ENCODE assay signal across 12 cellular contexts in genomic region chr19:48556163-48556562, GRCh38. TPM values are rescaled to one million over a fixed set of nuclear protein-coding genes. Genes with fewer than 3 reads are reported as not detected.
DNase-seq lines count a peak whose midpoint lies in the region; ATAC-seq and TF ChIP-seq lines count a peak whose summit lies in the region.
"Had no signal": no experiment of that assay in that cellular context is flagged by ENCODE, and none has a peak within 500 bp of the region (broad histone marks: within the 10 kb centered on the region; RNA-seq: fewer than 3 reads in every experiment).

No MANE protein-coding gene starts in this region.

- no peak for TF ChIP-seq CTCF in AG10803 (conservative IDR thresholded peaks at IDR 0.05; ENCODE audit: low read length)
- TF ChIP-seq CTCF in gastrocnemius medialis (IDR thresholded peaks at IDR 0.05 in 4 of 5, conservative IDR thresholded peaks at IDR 0.05 in 1 of 5): no peak

- peaks cover 12% of the 10 kb centered on the region; the same call in 1 of the 2 replicates for H3K4me1 ChIP-seq in HUES64 (ENCODE audit: insufficient read depth, low read length)
- H3K4me1 ChIP-seq in gastrocnemius medialis: no peaks in the 10 kb centered on the region

- intact Hi-C loops in gastrocnemius medialis (cut with DNase I; ENCODE audit: low total_unique reads): no loop called here

- H3K9ac ChIP-seq in HUES64 (ENCODE audit: low read depth, low read length): no peak overlapping the region
- H3K9ac ChIP-seq: BLaER1 had no signal

- WGBS in HUES64: 48% methylated on average over 11 of the region's 11 CpGs

- in situ Hi-C loops in gastrocnemius medialis (cut with MboI; ENCODE audit: low sequenced_read_pairs in 4 of 4): no loop called here

- H3K27me3 ChIP-seq in HUES64 (ENCODE audit: insufficient read depth, low read length): no peaks in the 10 kb centered on the region
- no peaks in the 10 kb centered on the region for H3K27me3 ChIP-seq in gastrocnemius medialis
- H3K27me3 ChIP-seq: BLaER1 had no signal

- DNase-seq in AG10803 (ENCODE audit: low read depth) (peak; percentile 42), amniotic epithelial cell (ENCODE audit: low read depth) (peak; percentile 81), iPS-NIHi11 (ENCODE audit: low spot score) (peak; percentile 31), gastrocnemius medialis (no peak), GF-D8 (lab: John Stamatoyannopoulos, UW) (no peak)
- no peak for DNase-seq in stimulated activated CD4-positive, alpha-beta T cell treated with anti-CD3 and anti-CD28 coated beads, Interleukin-2, amount 100 ng/mL, for 48 hours
- DNase-seq: occipital lobe had no signal

- no peak for TF ChIP-seq POLR2A in gastrocnemius medialis (IDR thresholded peaks at IDR 0.05)

- no peak overlapping the region for H3K4me3 ChIP-seq in AG10803 (ENCODE audit: low read length)
- no peak overlapping the region for H3K4me3 ChIP-seq in HUES64 (ENCODE audit: low read length)
- no peak overlapping the region for H3K4me3 ChIP-seq in gastrocnemius medialis
- H3K4me3 ChIP-seq: BLaER1, GM12878, SK-N-MC had no signal

- H3K9me3 ChIP-seq in HUES64 (ENCODE audit: insufficient read depth, low read depth, low read length) (no peaks in the 10 kb centered on the region), gastrocnemius medialis (no peaks in the 10 kb centered on the region)
- H3K9me3 ChIP-seq: BLaER1 had no signal

- H3K27ac ChIP-seq in HUES64 (ENCODE audit: low read depth, low read length) (peak overlapping the region; percentile 42; the same call in 1 of the 2 replicates), gastrocnemius medialis (no peak overlapping the region)
- H3K27ac ChIP-seq: BLaER1, SK-N-MC had no signal

- no peak for ATAC-seq in gastrocnemius medialis
- no peak for ATAC-seq in HG02938 (IDR thresholded peaks at IDR 0.05; ENCODE audit: unreplicated experiment)
- ATAC-seq: GM12878 had no signal

- H3K36me3 ChIP-seq in HUES64 (ENCODE audit: insufficient read depth, low read length) (no peaks in the 10 kb centered on the region), gastrocnemius medialis (no peaks in the 10 kb centered on the region)
- H3K36me3 ChIP-seq: BLaER1 had no signal

RNA-seq across cellular contexts. Expression of gene SULT2B1, which starts 4.2 kb away (rescaled TPM):
- not detected for polyA plus RNA-seq in HUES64 (2013, experiment 1 of 2)
- polyA plus RNA-seq in HUES64 (2013, experiment 2 of 2): not detected
- not detected for total RNA-seq in gastrocnemius medialis
- total RNA-seq: GM12878, occipital lobe had no signal

RNA-seq across cellular contexts. Expression of gene LMTK3, which starts 44.5 kb away (rescaled TPM):
- 4.9 TPM for polyA plus RNA-seq in HUES64 (2013, experiment 1 of 2)
- 5.5 TPM for polyA plus RNA-seq in HUES64 (2013, experiment 2 of 2)
- not detected for total RNA-seq in gastrocnemius medialis

RNA-seq across cellular contexts. Expression of gene SPACA4, which starts 50.4 kb away (rescaled TPM):
- polyA plus RNA-seq in HUES64 (2013, experiment 1 of 2): not detected
- not detected for polyA plus RNA-seq in HUES64 (2013, experiment 2 of 2)
- total RNA-seq in gastrocnemius medialis: not detected
- total RNA-seq: GM12878, occipital lobe had no signal
- polyA plus RNA-seq: GM12878 had no signal

RNA-seq across cellular contexts. Expression of gene FAM83E, which starts 58.7 kb away (rescaled TPM):
- 1.1 TPM for polyA plus RNA-seq in HUES64 (2013, experiment 1 of 2)
- 1.3 TPM for polyA plus RNA-seq in HUES64 (2013, experiment 2 of 2)
- total RNA-seq in gastrocnemius medialis: under 1 TPM in 1 of 4 donors, not detected in 3; 0.15 TPM

Comparison
In these comparisons a context has a peak if more than half of its experiments do, and no peak if none do; other contexts are left out.
1. DNase-seq: peak in AG10803 (single experiment), amniotic epithelial cell (single experiment) and iPS-NIHi11 (single experiment); none in gastrocnemius medialis (0 of 2), stimulated activated CD4-positive, alpha-beta T cell treated with anti-CD3 and anti-CD28 coated beads, Interleukin-2, amount 100 ng/mL, for 48 hours (0 of 2) and GF-D8 (single experiment).